7 cellular contexts compared by ENCODE assay signal in genomic region chr9:101727621-101728524, GRCh38. TPM values are rescaled to one million over a fixed set of nuclear protein-coding genes. Genes with fewer than 3 reads are reported as not detected.
DNase-seq lines count a peak whose midpoint lies in the region; ATAC-seq and TF ChIP-seq lines count a peak whose summit lies in the region.

No MANE protein-coding gene starts in this region.

- H3K27me3 ChIP-seq in dorsolateral prefrontal cortex = peaks cover 0 to 14% (median 0%) of the 10 kb centered on the region in 45 donors

- TF ChIP-seq CTCF in dorsolateral prefrontal cortex (IDR thresholded peaks at IDR 0.05 in 54 of 56, conservative IDR thresholded peaks at IDR 0.05 in 2 of 56; ENCODE audit: low read depth in 1 of 56, partially characterized antibody in 56 of 56) (peak in 49 of 56 donors; percentile 3 to 62 (median 38)), progenitor cell of endocrine pancreas (IDR thresholded peaks at IDR 0.05; ENCODE audit: unreplicated experiment) (peak; percentile 56), coronary artery (IDR thresholded peaks at IDR 0.05) (no peak)

- DNase-seq in DMS53 treated with DMSO at 0.1 percent for 48 hours (lab: John Stamatoyannopoulos, UW; ENCODE audit: unreplicated experiment) (peak; percentile 39), NCI-H526 (lab: John Stamatoyannopoulos, UW) (peak; percentile 6 to 66), dorsolateral prefrontal cortex (no peak), progenitor cell of endocrine pancreas (ENCODE audit: low spot score, unreplicated experiment) (no peak), coronary artery (ENCODE audit: low spot score) (no peak)

- H3K4me3 Mint-ChIP-seq in progenitor cell of endocrine pancreas (ENCODE audit: low read depth) = no peak overlapping the region

- no peak overlapping the region for H3K27ac Mint-ChIP-seq in progenitor cell of endocrine pancreas

- no peaks in the 10 kb centered on the region for H3K36me3 Mint-ChIP-seq in progenitor cell of endocrine pancreas (ENCODE audit: insufficient read depth)

- ATAC-seq in GM18867 (IDR thresholded peaks at IDR 0.05; ENCODE audit: unreplicated experiment) (peak; percentile 94), HG02981 (IDR thresholded peaks at IDR 0.05; ENCODE audit: unreplicated experiment) (peak; percentile 91)

- peaks cover 2% of the 10 kb centered on the region for H3K9me3 Mint-ChIP-seq in progenitor cell of endocrine pancreas (ENCODE audit: low read depth)

- intact Hi-C loops in dorsolateral prefrontal cortex (cut with DNase I) = no loop called here

- H3K27ac ChIP-seq in dorsolateral prefrontal cortex (no peak overlapping the region), coronary artery (no peak overlapping the region)

- peaks cover 1% of the 10 kb centered on the region for H3K4me1 Mint-ChIP-seq in progenitor cell of endocrine pancreas (ENCODE audit: low read depth)

- H3K27me3 Mint-ChIP-seq in progenitor cell of endocrine pancreas = peaks cover 15% of the 10 kb centered on the region

- H3K4me3 ChIP-seq in dorsolateral prefrontal cortex = no peak overlapping the region
- no peak overlapping the region for H3K4me3 ChIP-seq in coronary artery

RNA-seq across cellular contexts. Expression of gene GRIN3A, which starts 10.6 kb away (rescaled TPM):
- total RNA-seq in dorsolateral prefrontal cortex (10 to 100 TPM in 36 of 120 experiments, 1 to 10 TPM in 84; 2.7 to 19.9 (median 8.4) TPM), progenitor cell of endocrine pancreas (0.42 and 0.48 TPM in 2 replicates)

Comparison
In these comparisons a context has a peak if more than half of its experiments do, and no peak if none do; other contexts are left out.
1. DNase-seq: peak in DMS53 treated with DMSO at 0.1 percent for 48 hours (single experiment) and NCI-H526 (2 of 2); none in dorsolateral prefrontal cortex (0 of 10), progenitor cell of endocrine pancreas (single experiment) and coronary artery (single experiment).